ENCODE assay signal across 1 cellular context in genomic region chr7:135509589-135509838, GRCh38.
TF ChIP-seq lines count a peak whose summit lies in the region.

No MANE protein-coding gene starts in this region.

TF ChIP-seq in K562, 482 proteins besides CTCF, POLR2A, EP300 and RAD21 (continued from another document and continues in another):
- TF ChIP-seq AFF1 (IDR thresholded peaks at IDR 0.05; ENCODE audit: low read depth in 1 of 2, partially characterized antibody in 2 of 2) (no peak), ZBTB17 (CRISPR knock-in tag; IDR thresholded peaks at IDR 0.05) (no peak), TOE1 (IDR thresholded peaks at IDR 0.05; ENCODE audit: borderline replicate concordance) (no peak; the same call in 1 of the 2 replicates), TOE1 (CRISPR knock-in tag; IDR thresholded peaks at IDR 0.05; ENCODE audit: borderline replicate concordance, low read depth) (no peak), HMBOX1 (IDR thresholded peaks at IDR 0.05) (no peak), MTA1 (IDR thresholded peaks at IDR 0.05; ENCODE audit: borderline replicate concordance) (peak; percentile 14; the same call in 1 of the 2 replicates), E2F4 (CRISPR knock-in tag; IDR thresholded peaks at IDR 0.05; ENCODE audit: low read depth) (no peak), RUNX1 (IDR thresholded peaks at IDR 0.05; ENCODE audit: low read depth) (no peak), E2F3 (CRISPR knock-in tag; IDR thresholded peaks at IDR 0.05) (no peak), RNF2 (IDR thresholded peaks at IDR 0.05) (no peak), ILF3 (IDR thresholded peaks at IDR 0.05; ENCODE audit: borderline replicate concordance) (no peak), GABPA (tag; conservative IDR thresholded peaks at IDR 0.05; ENCODE audit: low read depth) (no peak), ZNF318 (IDR thresholded peaks at IDR 0.05; ENCODE audit: borderline replicate concordance in 1 of 2, low read depth in 1 of 2) (no peak), ZNF12 (CRISPR knock-in tag; IDR thresholded peaks at IDR 0.05) (no peak), THRA (IDR thresholded peaks at IDR 0.05) (no peak), ZBTB40 (IDR thresholded peaks at IDR 0.05) (0 out of 2 replicates have a peak, but pooled peaks have one; percentile 9), ZBTB40 (CRISPR knock-in tag; IDR thresholded peaks at IDR 0.05) (no peak), ZNF165 (CRISPR knock-in tag; IDR thresholded peaks at IDR 0.05; ENCODE audit: borderline replicate concordance) (no peak), SPI1 (IDR thresholded peaks at IDR 0.05; ENCODE audit: borderline replicate concordance, low read depth, low read length) (no peak), C11orf30 (IDR thresholded peaks at IDR 0.05; ENCODE audit: low read depth) (no peak), CHD2 (IDR thresholded peaks at IDR 0.05; ENCODE audit: low read depth, low read length) (no peak), STAG1 (CRISPR knock-in tag; IDR thresholded peaks at IDR 0.05; ENCODE audit: borderline replicate concordance) (no peak), ZNF589 (CRISPR knock-in tag; IDR thresholded peaks at IDR 0.05; ENCODE audit: low read depth) (no peak), ZFPM2 (CRISPR knock-in tag; IDR thresholded peaks at IDR 0.05) (no peak), SMAD3 (CRISPR knock-in tag; conservative IDR thresholded peaks at IDR 0.05) (no peak), SNIP1 (IDR thresholded peaks at IDR 0.05; ENCODE audit: low read depth) (no peak), MYC (IDR thresholded peaks at IDR 0.05; ENCODE audit: low read depth, low read length) (no peak), MYC (CRISPR knock-in tag; IDR thresholded peaks at IDR 0.05; ENCODE audit: borderline replicate concordance, low read depth) (no peak), ETS2 (tag; IDR thresholded peaks at IDR 0.05; ENCODE audit: borderline replicate concordance, poor library complexity, severe bottlenecking) (no peak), PHF8 (IDR thresholded peaks at IDR 0.05; ENCODE audit: borderline replicate concordance, low read length) (no peak), DMBX1 (CRISPR knock-in tag; IDR thresholded peaks at IDR 0.05; ENCODE audit: borderline replicate concordance) (no peak), BRCA1 (IDR thresholded peaks at IDR 0.05) (no peak), BRCA1 (CRISPR knock-in tag; IDR thresholded peaks at IDR 0.05) (no peak)
